In the genomic region with DNA sequence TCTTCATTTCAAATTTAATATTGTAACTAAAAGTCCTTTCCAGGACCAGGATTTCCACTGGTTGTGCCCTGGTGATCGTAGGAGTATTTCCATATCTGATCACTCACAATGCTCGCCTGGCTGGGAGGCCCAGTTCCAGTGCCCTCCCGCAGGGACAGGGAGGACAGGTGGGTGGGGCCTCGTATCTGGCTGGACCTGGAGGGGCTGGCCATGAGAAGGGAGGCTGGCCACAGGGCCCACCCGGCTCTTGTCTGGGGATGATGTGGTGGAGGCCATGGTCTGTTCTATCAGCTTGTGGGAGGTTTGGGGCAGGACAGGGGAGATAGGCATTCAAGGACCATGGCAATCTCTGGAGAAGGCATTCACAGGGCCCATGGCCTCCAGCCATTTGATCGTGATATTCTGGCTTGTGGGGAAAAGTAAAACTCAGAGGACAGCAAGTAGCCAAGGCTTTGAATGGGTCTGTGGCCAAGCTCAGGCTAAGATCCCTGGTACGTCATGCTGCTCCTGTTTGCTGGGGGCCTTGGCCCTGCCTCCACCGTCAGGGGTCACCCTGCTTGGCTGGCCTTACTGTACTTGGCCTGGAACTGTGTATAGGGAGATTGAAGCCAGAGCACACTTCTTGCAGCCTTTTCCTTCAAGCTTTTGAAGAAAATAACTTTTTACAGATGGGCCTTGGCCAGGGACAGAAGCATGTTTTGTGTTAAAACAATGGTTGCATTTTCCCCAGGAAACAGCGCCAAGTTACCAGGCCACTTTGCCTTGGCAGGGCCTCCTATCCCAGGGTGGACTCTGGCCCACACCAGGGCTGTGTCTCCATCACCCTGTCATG, we compare ENCODE assay signal across 13 cellular contexts.
DNase-seq lines count a peak whose midpoint lies in the region; ATAC-seq and TF ChIP-seq lines count a peak whose summit lies in the region.
"Had no signal": no experiment of that assay in that cellular context is flagged by ENCODE, and none has a peak within 500 bp of the region (broad histone marks: within the 10 kb centered on the region; RNA-seq: fewer than 3 reads in every experiment).

No MANE protein-coding gene starts in this region.

- H3K4me3 ChIP-seq in RWPE2 (ENCODE audit: severe bottlenecking) (no peak overlapping the region), gastroesophageal sphincter (no peak overlapping the region)

- H3K27me3 Mint-ChIP-seq in stimulated activated memory B cell treated with anti-CD40 and anti-IgM and Interleukin-4, amounts not matched to agents 10 μg/mL and 1 μg/mL and 100 μg/mL, for 72 hours: no peaks in the 10 kb centered on the region
- peaks cover 0 to 1% (median 0%) of the 10 kb centered on the region in 3 donors for H3K27me3 Mint-ChIP-seq in immature natural killer cell (ENCODE audit: low read depth in 3 of 3)
- H3K27me3 Mint-ChIP-seq: B cell, type B pancreatic cell had no signal

- peak; percentile 37 for DNase-seq in RWPE2 (ENCODE audit: low spot score)
- DNase-seq in midbrain (lab: John Stamatoyannopoulos, UW): peak; percentile 41
- no peak for DNase-seq in immature natural killer cell
- no peak for DNase-seq in SKM-1 (lab: John Stamatoyannopoulos, UW; ENCODE audit: unreplicated experiment)
- DNase-seq in NCI-H69 (lab: John Stamatoyannopoulos, UW): no peak
- no peak for DNase-seq in AML-193 (lab: John Stamatoyannopoulos, UW)
- DNase-seq: activated naive CD8-positive, alpha-beta T cell treated with anti-CD3 and anti-CD28 coated beads, Interleukin-2, amount 10 ng/mL, durations not matched to agents 7 days and 5 days; Karpas-422; NCI-H2029 treated with DMSO at 0.1 percent for 48 hours had no signal

- no peaks in the 10 kb centered on the region for H3K4me1 ChIP-seq in RWPE2 (ENCODE audit: insufficient read depth, poor library complexity, severe bottlenecking)
- H3K4me1 ChIP-seq in gastroesophageal sphincter: peaks cover 5 to 45% (median 15%) of the 10 kb centered on the region in 3 donors

- H3K27ac ChIP-seq in RWPE2 (ENCODE audit: poor library complexity, severe bottlenecking): no peak overlapping the region
- peak overlapping the region; percentile 66 to 88 (median 86) for H3K27ac ChIP-seq in gastroesophageal sphincter

- TF ChIP-seq POLR2A in gastroesophageal sphincter (IDR thresholded peaks at IDR 0.05): no peak

- no peak overlapping the region for H3K27ac Mint-ChIP-seq in stimulated activated memory B cell treated with anti-CD40 and anti-IgM and Interleukin-4, amounts not matched to agents 10 μg/mL and 1 μg/mL and 100 μg/mL, for 72 hours
- no peak overlapping the region for H3K27ac Mint-ChIP-seq in immature natural killer cell
- H3K27ac Mint-ChIP-seq: activated naive CD8-positive, alpha-beta T cell treated with anti-CD3 and anti-CD28 coated beads, Interleukin-2, amount 10 ng/mL, durations not matched to agents 7 days and 5 days; B cell; type B pancreatic cell had no signal

- no peaks in the 10 kb centered on the region for H3K36me3 Mint-ChIP-seq in stimulated activated memory B cell treated with anti-CD40 and anti-IgM and Interleukin-4, amounts not matched to agents 10 μg/mL and 1 μg/mL and 100 μg/mL, for 72 hours
- no peaks in the 10 kb centered on the region for H3K36me3 Mint-ChIP-seq in immature natural killer cell
- H3K36me3 Mint-ChIP-seq: activated naive CD8-positive, alpha-beta T cell treated with anti-CD3 and anti-CD28 coated beads, Interleukin-2, amount 10 ng/mL, durations not matched to agents 7 days and 5 days; type B pancreatic cell had no signal

- peaks cover 11% of the 10 kb centered on the region for H3K27me3 ChIP-seq in RWPE2 (ENCODE audit: insufficient read depth, poor library complexity, severe bottlenecking)
- H3K27me3 ChIP-seq in gastroesophageal sphincter: no peaks in the 10 kb centered on the region

- H3K4me3 Mint-ChIP-seq in stimulated activated memory B cell treated with anti-CD40 and anti-IgM and Interleukin-4, amounts not matched to agents 10 μg/mL and 1 μg/mL and 100 μg/mL, for 72 hours: no peak overlapping the region
- no peak overlapping the region for H3K4me3 Mint-ChIP-seq in immature natural killer cell
- H3K4me3 Mint-ChIP-seq: activated naive CD8-positive, alpha-beta T cell treated with anti-CD3 and anti-CD28 coated beads, Interleukin-2, amount 10 ng/mL, durations not matched to agents 7 days and 5 days; B cell; type B pancreatic cell had no signal

- TF ChIP-seq CTCF in RWPE2 (IDR thresholded peaks at IDR 0.05; ENCODE audit: poor library complexity, severe bottlenecking): no peak
- TF ChIP-seq CTCF in gastroesophageal sphincter (IDR thresholded peaks at IDR 0.05): no peak

- no peak for ATAC-seq in RWPE2 (ENCODE audit: low read depth)
- ATAC-seq in gastroesophageal sphincter: peak; percentile 90
- peak; percentile 37 for ATAC-seq in stimulated activated memory B cell treated with anti-CD40 and anti-IgM and Interleukin-4, amounts not matched to agents 10 μg/mL and 1 μg/mL and 100 μg/mL, for 72 hours

- H3K36me3 ChIP-seq in RWPE2 (ENCODE audit: low read depth) (no peaks in the 10 kb centered on the region), gastroesophageal sphincter (no peaks in the 10 kb centered on the region)

- no peaks in the 10 kb centered on the region for H3K9me3 Mint-ChIP-seq in stimulated activated memory B cell treated with anti-CD40 and anti-IgM and Interleukin-4, amounts not matched to agents 10 μg/mL and 1 μg/mL and 100 μg/mL, for 72 hours
- H3K9me3 Mint-ChIP-seq in immature natural killer cell: peaks cover 0 to 2% (median 0%) of the 10 kb centered on the region in 6 donors
- H3K9me3 Mint-ChIP-seq: activated naive CD8-positive, alpha-beta T cell treated with anti-CD3 and anti-CD28 coated beads, Interleukin-2, amount 10 ng/mL, durations not matched to agents 7 days and 5 days; type B pancreatic cell had no signal

- 7 to 33% methylated on average over 2 to 3 of the region's 9 CpGs for WGBS in gastroesophageal sphincter (ENCODE audit: low coverage in 1 of 2), 2 donors

- H3K4me1 Mint-ChIP-seq in stimulated activated memory B cell treated with anti-CD40 and anti-IgM and Interleukin-4, amounts not matched to agents 10 μg/mL and 1 μg/mL and 100 μg/mL, for 72 hours: no peaks in the 10 kb centered on the region
- no peaks in the 10 kb centered on the region for H3K4me1 Mint-ChIP-seq in immature natural killer cell
- H3K4me1 Mint-ChIP-seq: activated naive CD8-positive, alpha-beta T cell treated with anti-CD3 and anti-CD28 coated beads, Interleukin-2, amount 10 ng/mL, durations not matched to agents 7 days and 5 days; B cell had no signal

- no peak for TF ChIP-seq EP300 in gastroesophageal sphincter (IDR thresholded peaks at IDR 0.05)

- no peaks in the 10 kb centered on the region for H3K9me3 ChIP-seq in RWPE2 (ENCODE audit: severe bottlenecking)
- H3K9me3 ChIP-seq in gastroesophageal sphincter: no peaks in the 10 kb centered on the region

Comparison
In these comparisons a context has a peak if more than half of its experiments do, and no peak if none do; other contexts are left out.
1. DNase-seq: peak in RWPE2 (single experiment) and midbrain (single experiment); none in immature natural killer cell (0 of 3), SKM-1 (single experiment), NCI-H69 (single experiment) and AML-193 (0 of 2).